Comparison of ENCODE assay signal across 8 cellular contexts in genomic region chr13:51643882-51644281, GRCh38. TPM values are rescaled to one million over a fixed set of nuclear protein-coding genes. Genes with fewer than 3 reads are reported as not detected.
DNase-seq lines count a peak whose midpoint lies in the region; ATAC-seq and TF ChIP-seq lines count a peak whose summit lies in the region.

No MANE protein-coding gene starts in this region.

- peaks cover 44% of the 10 kb centered on the region for H3K4me1 ChIP-seq in CD4-positive, CD25-positive, alpha-beta regulatory T cell (ENCODE audit: control insufficient read depth, insufficient read depth, low read length, poor library complexity, severe bottlenecking)
- H3K4me1 ChIP-seq in HUES48 (ENCODE audit: control insufficient read depth, insufficient read depth, low read length) (peaks cover 55% of the 10 kb centered on the region), liver (ENCODE audit: control insufficient read depth in 4 of 4, insufficient read depth in 4 of 4, low read length in 3 of 4) (peaks cover 7 to 25% (median 18%) of the 10 kb centered on the region in 4 donors), right atrium auricular region (peaks cover 0 to 32% of the 10 kb centered on the region in 2 donors)

- H3K9me3 ChIP-seq in CD4-positive, CD25-positive, alpha-beta regulatory T cell (ENCODE audit: control insufficient read depth in 2 of 2, low read length in 2 of 2): no peaks in the 10 kb centered on the region
- H3K9me3 ChIP-seq in HUES48 (ENCODE audit: control insufficient read depth, insufficient read depth, low read length) (no peaks in the 10 kb centered on the region), liver (ENCODE audit: control insufficient read depth in 4 of 4, low read length in 3 of 4) (no peaks in the 10 kb centered on the region), right atrium auricular region (no peaks in the 10 kb centered on the region)

- TF ChIP-seq CTCF in liver (IDR thresholded peaks at IDR 0.05; ENCODE audit: low read depth, low read length, missing input control) (no peak), right atrium auricular region (IDR thresholded peaks at IDR 0.05) (no peak)

- no peaks in the 10 kb centered on the region for H3K27me3 Mint-ChIP-seq in CD4-positive, CD25-positive, alpha-beta regulatory T cell

- peak in 1 of 2 donors; percentile 26 for TF ChIP-seq RAD21 in liver (IDR thresholded peaks at IDR 0.05)

- H3K4me3 ChIP-seq in CD4-positive, CD25-positive, alpha-beta regulatory T cell (ENCODE audit: low read depth, low read length): peak overlapping the region; percentile 75
- peak overlapping the region; percentile 10; the same call in 1 of the 2 replicates for H3K4me3 ChIP-seq in HUES48 (ENCODE audit: low read depth, low read length)
- no peak overlapping the region for H3K4me3 ChIP-seq in liver (ENCODE audit: low read depth in 1 of 3, low read length in 3 of 3)
- H3K4me3 ChIP-seq in right atrium auricular region: no peak overlapping the region

- no peaks in the 10 kb centered on the region for H3K27me3 ChIP-seq in CD4-positive, CD25-positive, alpha-beta regulatory T cell (ENCODE audit: control insufficient read depth, insufficient read depth, low read length)
- H3K27me3 ChIP-seq in HUES48 (ENCODE audit: control insufficient read depth, insufficient read depth, low read length): no peaks in the 10 kb centered on the region
- H3K27me3 ChIP-seq in liver (ENCODE audit: control insufficient read depth in 4 of 4, insufficient read depth in 4 of 4, low read length in 3 of 4): no peaks in the 10 kb centered on the region
- no peaks in the 10 kb centered on the region for H3K27me3 ChIP-seq in right atrium auricular region

- peak overlapping the region; percentile 58 to 83 (median 76) for H3K4me3 Mint-ChIP-seq in CD4-positive, CD25-positive, alpha-beta regulatory T cell

- 81% methylated on average over 1 of the region's 1 CpG for WGBS in liver

- peak in 1 of 3 donors; percentile 28 for DNase-seq in CD4-positive, CD25-positive, alpha-beta regulatory T cell
- DNase-seq in amniotic epithelial cell (ENCODE audit: low read depth) (peak; percentile 98), NCI-H526 treated with DMSO at 0.1 percent for 48 hours (lab: John Stamatoyannopoulos, UW) (no peak), right atrium auricular region (ENCODE audit: low spot score) (no peak), D341Med (ENCODE audit: low spot score) (no peak)

- peaks cover 4% of the 10 kb centered on the region for H3K36me3 Mint-ChIP-seq in CD4-positive, CD25-positive, alpha-beta regulatory T cell

- no peaks in the 10 kb centered on the region for H3K36me3 ChIP-seq in CD4-positive, CD25-positive, alpha-beta regulatory T cell (ENCODE audit: control insufficient read depth, insufficient read depth, low read length)
- H3K36me3 ChIP-seq in HUES48 (ENCODE audit: control insufficient read depth, insufficient read depth, low read length) (no peaks in the 10 kb centered on the region), liver (ENCODE audit: control insufficient read depth in 4 of 4, insufficient read depth in 3 of 4, low read depth in 1 of 4, low read length in 3 of 4) (no peaks in the 10 kb centered on the region), right atrium auricular region (no peaks in the 10 kb centered on the region)

- H3K27ac ChIP-seq in CD4-positive, CD25-positive, alpha-beta regulatory T cell (ENCODE audit: insufficient read depth, low read length, poor library complexity, severe bottlenecking): peak overlapping the region; percentile 93
- H3K27ac ChIP-seq in HUES48 (ENCODE audit: low read depth, low read length) (peak overlapping the region; percentile 75), liver (ENCODE audit: low read depth in 1 of 2, low read length in 2 of 2) (peak overlapping the region in 1 of 2 donors; percentile 49), right atrium auricular region (no peak overlapping the region)

- H3K9me3 Mint-ChIP-seq in CD4-positive, CD25-positive, alpha-beta regulatory T cell: no peaks in the 10 kb centered on the region

- peak overlapping the region; percentile 39; the same call in 1 of the 2 replicates for H3K9ac ChIP-seq in HUES48 (ENCODE audit: low read depth, low read length)
- H3K9ac ChIP-seq in liver (ENCODE audit: low read depth in 1 of 2, low read length in 2 of 2): no peak overlapping the region

- peaks cover 40 to 56% (median 49%) of the 10 kb centered on the region in 4 donors for H3K4me1 Mint-ChIP-seq in CD4-positive, CD25-positive, alpha-beta regulatory T cell

- H3K27ac Mint-ChIP-seq in CD4-positive, CD25-positive, alpha-beta regulatory T cell: peak overlapping the region; percentile 93 to 100 (median 99)

- no peak for ATAC-seq in CD4-positive, CD25-positive, alpha-beta regulatory T cell (ENCODE audit: low read depth in 2 of 2)
- no peak for ATAC-seq in GM19035 (IDR thresholded peaks at IDR 0.05; ENCODE audit: unreplicated experiment)

TF ChIP-seq in liver, 16 proteins besides CTCF, POLR2A, EP300 and RAD21:
- TF ChIP-seq JUND (IDR thresholded peaks at IDR 0.05): no peak
- TF ChIP-seq SP1 (IDR thresholded peaks at IDR 0.05): peak; percentile 10
- TF ChIP-seq FOXA1 (IDR thresholded peaks at IDR 0.05): no peak
- peak in 1 of 2 donors; percentile 62 for TF ChIP-seq HNF4A (conservative IDR thresholded peaks at IDR 0.05)

RNA-seq across cellular contexts. Expression of gene WDFY2, which starts 59.6 kb away (rescaled TPM):
- total RNA-seq in CD4-positive, CD25-positive, alpha-beta regulatory T cell: 26.2 TPM
- polyA plus RNA-seq in CD4-positive, CD25-positive, alpha-beta regulatory T cell: 1 to 10 TPM; 4.0 to 8.2 (median 4.8) TPM
- total RNA-seq in liver: 10 to 100 TPM in 1 of 2 donors, 1 to 10 TPM in 1; 5.1 to 10.5 TPM
- polyA plus RNA-seq in liver: 1 to 10 TPM; 3.4 to 6.4 TPM
- total RNA-seq in right atrium auricular region: 1 to 10 TPM; 2.3 to 3.8 TPM

Comparison
In these comparisons a context has a peak if more than half of its experiments do, and no peak if none do; other contexts are left out.
1. H3K27ac ChIP-seq: peak in CD4-positive, CD25-positive, alpha-beta regulatory T cell (single experiment) and HUES48 (single experiment); none in right atrium auricular region (0 of 2).
2. H3K4me3 ChIP-seq: peak in CD4-positive, CD25-positive, alpha-beta regulatory T cell (single experiment) and HUES48 (single experiment); none in liver (0 of 3) and right atrium auricular region (0 of 2).